ENCODE assay signal across 8 cellular contexts in genomic region chr5:172766287-172767104, GRCh38. TPM values are rescaled to one million over a fixed set of nuclear protein-coding genes. Genes with fewer than 3 reads are reported as not detected.
DNase-seq lines count a peak whose midpoint lies in the region; ATAC-seq, FAIRE-seq and TF ChIP-seq lines count a peak whose summit lies in the region.

No MANE protein-coding gene starts in this region.

- peak; percentile 35 for DNase-seq in AG08395 (ENCODE audit: low spot score)
- peak; percentile 74 to 89 (median 84) for DNase-seq in body of pancreas
- peak; percentile 46 for DNase-seq in hepatic stellate cell (ENCODE audit: low spot score)
- peak; percentile 74 for DNase-seq in putamen (ENCODE audit: low spot score)
- DNase-seq in urothelium cell line (ENCODE audit: low spot score), result no peak
- no peak for DNase-seq in NCI-H748 (lab: John Stamatoyannopoulos, UW; ENCODE audit: unreplicated experiment)

- TF ChIP-seq CTCF in KMS-11 (conservative IDR thresholded peaks at IDR 0.05; ENCODE audit: low read depth, low read length) (no peak), body of pancreas (IDR thresholded peaks at IDR 0.05) (peak in 1 of 7 experiments; percentile 4)

- no peak overlapping the region for H2AFZ ChIP-seq in KMS-11 (ENCODE audit: low read depth)

- no peaks in the 10 kb centered on the region for H3K9me3 ChIP-seq in body of pancreas

- H3K4me1 ChIP-seq in KMS-11 (ENCODE audit: low read depth, poor library complexity, severe bottlenecking), result peaks cover 50% of the 10 kb centered on the region
- H3K4me1 ChIP-seq in body of pancreas, result peaks cover 52% of the 10 kb centered on the region

- H3K36me3 ChIP-seq in KMS-11 (ENCODE audit: insufficient read depth) (no peaks in the 10 kb centered on the region), body of pancreas (replicated peaks in 1 of 2; ENCODE audit: insufficient read depth in 1 of 2, low read depth in 2 of 2) (no peaks in the 10 kb centered on the region)

- ATAC-seq in body of pancreas (peak; percentile 13), HG03135 (IDR thresholded peaks at IDR 0.05; ENCODE audit: unreplicated experiment) (no peak)

- H3K27ac ChIP-seq in KMS-11 (peak overlapping the region; percentile 93), body of pancreas (peak overlapping the region; percentile 94 to 99 (median 98))

- peak in 2 of 3 donors; percentile 78 to 89 for TF ChIP-seq POLR2A in body of pancreas (IDR thresholded peaks at IDR 0.05)

- H3K79me2 ChIP-seq in KMS-11 (ENCODE audit: insufficient read depth, low read depth), result peaks cover 32% of the 10 kb centered on the region

- H3K27me3 ChIP-seq in KMS-11 (ENCODE audit: insufficient read depth, low read depth), result no peaks in the 10 kb centered on the region
- H3K27me3 ChIP-seq in body of pancreas, result no peaks in the 10 kb centered on the region

- H3K4me3 ChIP-seq in KMS-11 (IDR thresholded peaks at IDR 0.05; ENCODE audit: insufficient read depth, low read depth, low read length) (no peak overlapping the region), body of pancreas (no peak overlapping the region)

- H4K20me1 ChIP-seq in KMS-11 (ENCODE audit: insufficient read depth), result 0 out of 2 replicates have a peak, but pooled peaks cover 4% of the 10 kb centered on the region

- no peak overlapping the region; the same call in 1 of the 2 replicates for H3K9ac ChIP-seq in KMS-11

- H3K4me2 ChIP-seq in KMS-11, result no peak overlapping the region

- WGBS in body of pancreas, 2 donors, result 7 to 9% methylated on average over 15 to 16 of the region's 16 CpGs

- FAIRE-seq in urothelium cell line (lab: Jason Lieb, UNC), result no peak

- intact Hi-C loops in body of pancreas (cut with DNase I), result loop anchor here (10.0 kb wide), 1 partner anchor 52 kb away; no protein-coding TSS in a partner anchor

RNA-seq across cellular contexts. Expression of gene DUSP1, which starts 4.5 kb away (rescaled TPM):
- 100 to 1,000 TPM; 248 to 808 TPM for total RNA-seq in body of pancreas

Comparison
In these comparisons a context has a peak if more than half of its experiments do, and no peak if none do; other contexts are left out.
1. DNase-seq: peak in AG08395 (single experiment), body of pancreas (4 of 4), hepatic stellate cell (single experiment) and putamen (single experiment); none in urothelium cell line (single experiment) and NCI-H748 (single experiment).